Comparison of ENCODE assay signal across 18 cellular contexts in genomic region chr4:99722006-99722405, GRCh38.
A peak's percentile ranks its signal among the peaks of the same experiment; 100 is the strongest.
DNase-seq lines count a peak whose midpoint lies in the region; ATAC-seq and TF ChIP-seq lines count a peak whose summit lies in the region.
"Had no signal": no experiment of that assay in that cellular context is flagged by ENCODE, and none has a peak within 500 bp of the region (broad histone marks: within the 10 kb centered on the region; RNA-seq: fewer than 3 reads in every experiment).

No MANE protein-coding gene starts in this region.

- H3K4me3 Mint-ChIP-seq in neural progenitor cell: no peak overlapping the region
- no peak overlapping the region for H3K4me3 Mint-ChIP-seq in activated naive CD8-positive, alpha-beta T cell treated with anti-CD3 and anti-CD28 coated beads for 36 hours
- H3K4me3 Mint-ChIP-seq: dendritic cell treated with granulocyte-macrophage colony-stimulating factor and Interleukin-4, amounts not matched to agents 40 ng/mL and 50 ng/mL, for 4 days; naive thymus-derived CD8-positive, alpha-beta T cell had no signal

- H3K27ac ChIP-seq in neural progenitor cell: no peak overlapping the region

- H3K27me3 ChIP-seq in neural progenitor cell: no peaks in the 10 kb centered on the region
- H3K27me3 ChIP-seq: left lung had no signal

- peaks cover 9% of the 10 kb centered on the region for H3K4me1 ChIP-seq in neural progenitor cell
- H3K4me1 ChIP-seq: prostate gland had no signal

- no peak for TF ChIP-seq CTCF in epithelial cell of esophagus (IDR thresholded peaks at IDR 0.05; ENCODE audit: insufficient read depth, low read depth, low read length, missing control alignments)
- TF ChIP-seq CTCF in neural progenitor cell (IDR thresholded peaks at IDR 0.05): no peak

- DNase-seq in GDM1 (lab: John Stamatoyannopoulos, UW) (peak; percentile 24), KBM-7 (peak; percentile 3), epithelial cell of esophagus (ENCODE audit: low read depth) (peak; percentile 64), neural progenitor cell (ENCODE audit: low spot score) (no peak), KG1 (lab: John Stamatoyannopoulos, UW) (no peak)
- no peak for DNase-seq in stimulated activated CD4-positive, alpha-beta T cell treated with anti-CD3 and anti-CD28 coated beads, Interleukin-1b, Interleukin-23, amount 100 ng/mL, for 48 hours
- no peak for DNase-seq in activated naive CD8-positive, alpha-beta T cell treated with anti-CD3 and anti-CD28 coated beads for 36 hours
- DNase-seq: anterior cingulate cortex; DMS79; left lung; naive thymus-derived CD8-positive, alpha-beta T cell; NCI-H2081 treated with DMSO at 0.1 percent for 48 hours; NCI-H526 treated with DMSO at 0.1 percent for 48 hours; stimulated activated CD4-positive, alpha-beta T cell treated with anti-CD3 and anti-CD28 coated beads, Interleukin-2, amount 100 ng/mL, for 24 hours; SW 1271 had no signal

- H3F3A ChIP-seq in neural progenitor cell (ENCODE audit: low read depth): no peaks in the 10 kb centered on the region

- H4K20me1 ChIP-seq in neural progenitor cell (ENCODE audit: low read depth): no peaks in the 10 kb centered on the region

- H3K4me1 Mint-ChIP-seq in neural progenitor cell: peaks cover 31% of the 10 kb centered on the region
- peaks cover 4% of the 10 kb centered on the region for H3K4me1 Mint-ChIP-seq in activated naive CD8-positive, alpha-beta T cell treated with anti-CD3 and anti-CD28 coated beads for 36 hours
- H3K4me1 Mint-ChIP-seq: naive thymus-derived CD8-positive, alpha-beta T cell had no signal

- no peaks in the 10 kb centered on the region for H3K36me3 ChIP-seq in neural progenitor cell
- H3K36me3 ChIP-seq: left lung, prostate gland had no signal

- H3K9me3 ChIP-seq in neural progenitor cell (ENCODE audit: low read depth): no peaks in the 10 kb centered on the region
- H3K9me3 ChIP-seq: left lung, prostate gland had no signal

- H3K27me3 Mint-ChIP-seq in neural progenitor cell (ENCODE audit: insufficient read depth, low read depth): no peaks in the 10 kb centered on the region
- peaks cover 15% of the 10 kb centered on the region for H3K27me3 Mint-ChIP-seq in activated naive CD8-positive, alpha-beta T cell treated with anti-CD3 and anti-CD28 coated beads for 36 hours
- H3K27me3 Mint-ChIP-seq: dendritic cell treated with granulocyte-macrophage colony-stimulating factor and Interleukin-4, amounts not matched to agents 40 ng/mL and 50 ng/mL, for 4 days had no signal

- H2AFZ ChIP-seq in neural progenitor cell (replicated peaks): no peak overlapping the region

- H3K4me2 ChIP-seq in neural progenitor cell: no peak overlapping the region

- no peaks in the 10 kb centered on the region for H3K79me2 ChIP-seq in neural progenitor cell (ENCODE audit: low read depth)

- no peak for ATAC-seq in GM21360 (IDR thresholded peaks at IDR 0.05; ENCODE audit: unreplicated experiment)
- ATAC-seq: naive thymus-derived CD8-positive, alpha-beta T cell had no signal

- no peak overlapping the region for H3K9ac ChIP-seq in neural progenitor cell

- H3K9me3 Mint-ChIP-seq in neural progenitor cell: peaks cover 3% of the 10 kb centered on the region
- H3K9me3 Mint-ChIP-seq in activated naive CD8-positive, alpha-beta T cell treated with anti-CD3 and anti-CD28 coated beads for 36 hours: no peaks in the 10 kb centered on the region
- H3K9me3 Mint-ChIP-seq: dendritic cell treated with granulocyte-macrophage colony-stimulating factor and Interleukin-4, amounts not matched to agents 40 ng/mL and 50 ng/mL, for 4 days; naive thymus-derived CD8-positive, alpha-beta T cell had no signal

- peak overlapping the region; percentile 44 for H3K27ac Mint-ChIP-seq in neural progenitor cell
- no peak overlapping the region for H3K27ac Mint-ChIP-seq in activated naive CD8-positive, alpha-beta T cell treated with anti-CD3 and anti-CD28 coated beads for 36 hours
- H3K27ac Mint-ChIP-seq: dendritic cell treated with granulocyte-macrophage colony-stimulating factor and Interleukin-4, amounts not matched to agents 40 ng/mL and 50 ng/mL, for 4 days; naive thymus-derived CD8-positive, alpha-beta T cell had no signal

- in situ Hi-C loops in KBM-7 (cut with MboI; ENCODE audit: low pct_unique_long_range_greater_than_20kb, low sequenced_read_pairs): no loop called here

- H3K4me3 ChIP-seq in epithelial cell of esophagus (ENCODE audit: low read length): no peak overlapping the region
- H3K4me3 ChIP-seq in neural progenitor cell: no peak overlapping the region
- H3K4me3 ChIP-seq: left lung, prostate gland had no signal

- H3K36me3 Mint-ChIP-seq in neural progenitor cell: no peaks in the 10 kb centered on the region
- H3K36me3 Mint-ChIP-seq in activated naive CD8-positive, alpha-beta T cell treated with anti-CD3 and anti-CD28 coated beads for 36 hours: no peaks in the 10 kb centered on the region
- H3K36me3 Mint-ChIP-seq: naive thymus-derived CD8-positive, alpha-beta T cell had no signal

Comparison
In these comparisons a context has a peak if more than half of its experiments do, and no peak if none do; other contexts are left out.
1. DNase-seq: peak in GDM1 (single experiment), KBM-7 (single experiment) and epithelial cell of esophagus (single experiment); none in neural progenitor cell (single experiment), stimulated activated CD4-positive, alpha-beta T cell treated with anti-CD3 and anti-CD28 coated beads, Interleukin-1b, Interleukin-23, amount 100 ng/mL, for 48 hours (single experiment), KG1 (single experiment) and activated naive CD8-positive, alpha-beta T cell treated with anti-CD3 and anti-CD28 coated beads for 36 hours (single experiment).